17 cellular contexts compared by ENCODE assay signal in genomic region chr7:80641548-80641947, GRCh38. TPM values are rescaled to one million over a fixed set of nuclear protein-coding genes. Genes with fewer than 3 reads are reported as not detected.
DNase-seq lines count a peak whose midpoint lies in the region; ATAC-seq, FAIRE-seq and TF ChIP-seq lines count a peak whose summit lies in the region.
"Had no signal": no experiment of that assay in that cellular context is flagged by ENCODE, and none has a peak within 500 bp of the region (broad histone marks: within the 10 kb centered on the region; RNA-seq: fewer than 3 reads in every experiment).

No MANE protein-coding gene starts in this region.

- no peak overlapping the region for H3K27ac Mint-ChIP-seq in MCF 10A (ENCODE audit: low read depth, unreplicated experiment)
- H3K27ac Mint-ChIP-seq in dendritic cell treated with granulocyte-macrophage colony-stimulating factor and Interleukin-4, amounts not matched to agents 40 ng/mL and 50 ng/mL, for 4 days = no peak overlapping the region
- H3K27ac Mint-ChIP-seq: activated naive CD4-positive, alpha-beta T cell treated with anti-CD3 and anti-CD28 coated beads, Interleukin-2, amount 50 U/mL, for 24 hours; CD8-positive, alpha-beta T cell had no signal

- intact Hi-C loops in breast epithelium (cut with DNase I; ENCODE audit: low total_unique reads) (no loop called here), MCF 10A (cut with micrococcal nuclease) (no loop called here), lower lobe of right lung (cut with DNase I) (no loop called here)
- intact Hi-C loops in dendritic cell treated with granulocyte-macrophage colony-stimulating factor and Interleukin-4, amounts not matched to agents 40 ng/mL and 50 ng/mL, for 4 days (cut with micrococcal nuclease) = loop anchor here (10.0 kb wide), 1 partner anchor 127 kb away; the partner anchor contains the start of gene GNAT3

- no peaks in the 10 kb centered on the region for H3K4me1 Mint-ChIP-seq in MCF 10A (ENCODE audit: insufficient read depth, unreplicated experiment)
- peaks cover 11% of the 10 kb centered on the region for H3K4me1 Mint-ChIP-seq in dendritic cell treated with granulocyte-macrophage colony-stimulating factor and Interleukin-4, amounts not matched to agents 40 ng/mL and 50 ng/mL, for 4 days (ENCODE audit: low read depth)
- H3K4me1 Mint-ChIP-seq: activated naive CD4-positive, alpha-beta T cell treated with anti-CD3 and anti-CD28 coated beads, Interleukin-2, amount 50 U/mL, for 24 hours had no signal

- CTCF ChIA-PET in MCF 10A (lab: Yijun Ruan, JAX) = interaction anchor here (0.5 kb wide), 1 partner anchor 460 kb away, joined by 3 read pairs; no protein-coding TSS in a partner anchor

- no peak for FAIRE-seq in GM12892 (lab: Jason Lieb, UNC)

- TF ChIP-seq POLR2A in breast epithelium (IDR thresholded peaks at IDR 0.05) = no peak
- TF ChIP-seq POLR2A in GM12892 (IDR thresholded peaks at IDR 0.05; ENCODE audit: low read depth, low read length) = no peak

- no peak overlapping the region for H3K4me3 Mint-ChIP-seq in MCF 10A (ENCODE audit: unreplicated experiment)
- H3K4me3 Mint-ChIP-seq in dendritic cell treated with granulocyte-macrophage colony-stimulating factor and Interleukin-4, amounts not matched to agents 40 ng/mL and 50 ng/mL, for 4 days = peak overlapping the region; percentile 39
- H3K4me3 Mint-ChIP-seq: activated naive CD4-positive, alpha-beta T cell treated with anti-CD3 and anti-CD28 coated beads, Interleukin-2, amount 50 U/mL, for 24 hours; CD8-positive, alpha-beta T cell; neural crest cell had no signal

- no peaks in the 10 kb centered on the region for H3K27me3 ChIP-seq in breast epithelium
- H3K27me3 ChIP-seq in lower lobe of right lung (ENCODE audit: low read depth) = no peaks in the 10 kb centered on the region
- H3K27me3 ChIP-seq: body of pancreas had no signal

- no peak for ATAC-seq in lower lobe of right lung
- ATAC-seq: body of pancreas; CD8-positive, alpha-beta T cell had no signal

- no peaks in the 10 kb centered on the region for H3K4me1 ChIP-seq in breast epithelium
- peaks cover 48% of the 10 kb centered on the region for H3K4me1 ChIP-seq in lower lobe of right lung
- H3K4me1 ChIP-seq: body of pancreas had no signal

- no peaks in the 10 kb centered on the region for H3K36me3 Mint-ChIP-seq in MCF 10A (ENCODE audit: insufficient read depth, unreplicated experiment)
- peaks cover 8% of the 10 kb centered on the region for H3K36me3 Mint-ChIP-seq in dendritic cell treated with granulocyte-macrophage colony-stimulating factor and Interleukin-4, amounts not matched to agents 40 ng/mL and 50 ng/mL, for 4 days (ENCODE audit: low read depth)
- H3K36me3 Mint-ChIP-seq: activated naive CD4-positive, alpha-beta T cell treated with anti-CD3 and anti-CD28 coated beads, Interleukin-2, amount 50 U/mL, for 24 hours; CD8-positive, alpha-beta T cell had no signal

- H3K9me3 ChIP-seq in breast epithelium (no peaks in the 10 kb centered on the region), lower lobe of right lung (no peaks in the 10 kb centered on the region)
- H3K9me3 ChIP-seq: body of pancreas had no signal

- POLR2A ChIA-PET in MCF 10A (lab: Yijun Ruan, JAX) = interaction anchor here (1.1 kb wide), 1 partner anchor 13 kb away, joined by 3 read pairs; no protein-coding TSS in a partner anchor

- peak overlapping the region in 2 of 3 donors; percentile 27 to 34 for H3K4me3 ChIP-seq in breast epithelium
- no peak overlapping the region for H3K4me3 ChIP-seq in lower lobe of right lung
- H3K4me3 ChIP-seq: body of pancreas had no signal

- DNase-seq in breast epithelium (ENCODE audit: low spot score in 2 of 2) (no peak), MCF 10A (ENCODE audit: unreplicated experiment) (no peak), lower lobe of right lung (no peak), COR-L47 (lab: John Stamatoyannopoulos, UW) (no peak), GM12892 (ENCODE audit: insufficient read length) (no peak), UCSD-AML1 (lab: John Stamatoyannopoulos, UW; ENCODE audit: unreplicated experiment) (no peak)
- no peak for DNase-seq in activated naive CD4-positive, alpha-beta T cell treated with Interleukin-2 at 50 U/mL for 16 hours
- DNase-seq: activated CD4-positive, alpha-beta T cell treated with anti-CD3 and anti-CD28 coated beads, Interleukin-2, amount 50 U/mL, for 4 hours; activated T-cell treated with anti-CD3 and anti-CD28 coated beads, Interleukin-2, amount 50 U/mL, for 1 hour; body of pancreas; CD8-positive, alpha-beta T cell; NK-92 treated with Interleukin-12 subunit alpha and Interleukin-12 subunit beta, amount 100 ng/mL, for 24 hours; stimulated activated naive CD4-positive, alpha-beta T cell treated with Interleukin-2 at 50 U/mL for 16 hours; SW 1271 had no signal

- no peaks in the 10 kb centered on the region for H3K27me3 Mint-ChIP-seq in MCF 10A (ENCODE audit: insufficient read depth, unreplicated experiment)
- H3K27me3 Mint-ChIP-seq in dendritic cell treated with granulocyte-macrophage colony-stimulating factor and Interleukin-4, amounts not matched to agents 40 ng/mL and 50 ng/mL, for 4 days = no peaks in the 10 kb centered on the region
- H3K27me3 Mint-ChIP-seq: activated naive CD4-positive, alpha-beta T cell treated with anti-CD3 and anti-CD28 coated beads, Interleukin-2, amount 50 U/mL, for 24 hours had no signal

- H3K36me3 ChIP-seq in breast epithelium (no peaks in the 10 kb centered on the region), lower lobe of right lung (no peaks in the 10 kb centered on the region)

- no TSS peak for BruUV-seq in MCF 10A (replicated peaks; lab: Mats Ljungman, UMichigan)

- no peak for TF ChIP-seq CTCF in breast epithelium (IDR thresholded peaks at IDR 0.05)
- TF ChIP-seq CTCF in MCF 10A (IDR thresholded peaks at IDR 0.05; ENCODE audit: unreplicated experiment) = no peak
- no peak for TF ChIP-seq CTCF in lower lobe of right lung (IDR thresholded peaks at IDR 0.05)

- H3K27ac ChIP-seq in breast epithelium (no peak overlapping the region), lower lobe of right lung (peak overlapping the region; percentile 2)
- H3K27ac ChIP-seq: body of pancreas had no signal

- no peaks in the 10 kb centered on the region for H3K9me3 Mint-ChIP-seq in MCF 10A (ENCODE audit: unreplicated experiment)
- H3K9me3 Mint-ChIP-seq in dendritic cell treated with granulocyte-macrophage colony-stimulating factor and Interleukin-4, amounts not matched to agents 40 ng/mL and 50 ng/mL, for 4 days = no peaks in the 10 kb centered on the region
- H3K9me3 Mint-ChIP-seq: CD8-positive, alpha-beta T cell had no signal

RNA-seq across cellular contexts. Expression of gene CD36, which starts 3.1 kb away (rescaled TPM):
- 1,000 to 10,000 TPM in 1 of 3 donors, 100 to 1,000 TPM in 2; 240 to 2,026 (median 919) TPM for total RNA-seq in breast epithelium
- 0.12 and 0.27 TPM in 2 replicates for total RNA-seq in MCF 10A (2022)
- 141 TPM for total RNA-seq in lower lobe of right lung
- polyA plus RNA-seq in GM12892 (2012; ENCODE audit: missing spikeins) = not detected

Comparison
In these comparisons a context has a peak if more than half of its experiments do, and no peak if none do; other contexts are left out.
1. RNA of gene CD36, which starts 3.1 kb away (total RNA-seq): 240 to 2,026 TPM in breast epithelium and 141 TPM in lower lobe of right lung (single experiment); 0.12 to 0.27 TPM in MCF 10A; every median in the first group is over 100 times any median in the second.